Comparison of ENCODE assay signal across 3 cellular contexts in the genomic region with DNA sequence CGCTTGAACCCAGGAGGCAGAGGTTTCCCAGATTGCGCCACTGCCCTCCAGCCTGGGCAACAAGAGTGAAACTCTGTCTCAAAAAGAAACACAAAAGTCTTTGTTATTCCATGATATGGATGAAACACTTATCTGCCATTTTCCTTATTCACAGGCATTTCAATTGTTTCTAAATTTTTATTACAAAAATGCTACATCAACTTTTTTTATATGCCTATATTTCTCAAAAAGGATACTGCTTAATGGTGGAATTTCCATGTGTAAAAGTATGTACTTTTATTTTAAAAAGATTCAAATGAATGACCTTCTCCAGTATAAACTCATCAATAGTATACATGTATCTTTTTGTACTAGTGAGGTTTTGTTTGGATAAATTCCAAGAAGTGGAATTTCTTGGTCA.
TF ChIP-seq lines count a peak whose summit lies in the region.

No MANE protein-coding gene starts in this region.

TF ChIP-seq in A549, 52 proteins besides CTCF, POLR2A, EP300 and RAD21:
- TF ChIP-seq MAFK (IDR thresholded peaks at IDR 0.05; ENCODE audit: partially characterized antibody) (peak; percentile 16), HDAC2 (IDR thresholded peaks at IDR 0.05) (no peak)

TF ChIP-seq in IMR-90, 13 proteins besides CTCF, POLR2A, EP300 and RAD21:
- TF ChIP-seq RFX5 (IDR thresholded peaks at IDR 0.05; ENCODE audit: low read depth, low read length) (no peak), FOS (IDR thresholded peaks at IDR 0.05; ENCODE audit: low read depth, low read length) (no peak), CHD1 (IDR thresholded peaks at IDR 0.05; ENCODE audit: low read depth, low read length) (no peak), MAZ (IDR thresholded peaks at IDR 0.05; ENCODE audit: borderline replicate concordance, low read depth, low read length) (no peak), BHLHE40 (IDR thresholded peaks at IDR 0.05; ENCODE audit: low read depth, low read length) (no peak)

TF ChIP-seq in K562, 482 proteins besides CTCF, POLR2A, EP300 and RAD21:
- no peak for TF ChIP-seq WHSC1 (IDR thresholded peaks at IDR 0.05; ENCODE audit: low read length)
- TF ChIP-seq PTBP1 (IDR thresholded peaks at IDR 0.05; ENCODE audit: low read depth, low read length), result no peak
- TF ChIP-seq C11orf30 (IDR thresholded peaks at IDR 0.05; ENCODE audit: low read depth), result peak; percentile 51; the same call in 1 of the 2 replicates
- 0 out of 2 replicates have a peak, but pooled peaks have one; percentile 21 for TF ChIP-seq MAFG (tag; conservative IDR thresholded peaks at IDR 0.05)
- TF ChIP-seq NFIC (IDR thresholded peaks at IDR 0.05), result 0 out of 2 replicates have a peak, but pooled peaks have one; percentile 8
- TF ChIP-seq, protein P1, sequence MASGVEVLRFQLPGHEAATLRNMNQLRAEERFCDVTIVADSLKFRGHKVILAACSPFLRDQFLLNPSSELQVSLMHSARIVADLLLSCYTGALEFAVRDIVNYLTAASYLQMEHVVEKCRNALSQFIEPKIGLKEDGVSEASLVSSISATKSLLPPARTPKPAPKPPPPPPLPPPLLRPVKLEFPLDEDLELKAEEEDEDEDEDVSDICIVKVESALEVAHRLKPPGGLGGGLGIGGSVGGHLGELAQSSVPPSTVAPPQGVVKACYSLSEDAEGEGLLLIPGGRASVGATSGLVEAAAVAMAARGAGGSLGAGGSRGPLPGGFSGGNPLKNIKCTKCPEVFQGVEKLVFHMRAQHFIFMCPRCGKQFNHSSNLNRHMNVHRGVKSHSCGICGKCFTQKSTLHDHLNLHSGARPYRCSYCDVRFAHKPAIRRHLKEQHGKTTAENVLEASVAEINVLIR (CRISPR knock-in tag; IDR thresholded peaks at IDR 0.05), result no peak
- no peak for TF ChIP-seq NR3C1 (CRISPR knock-in tag; IDR thresholded peaks at IDR 0.05)
- no peak for TF ChIP-seq L3MBTL2 (IDR thresholded peaks at IDR 0.05)
- TF ChIP-seq CBX8 (IDR thresholded peaks at IDR 0.05; ENCODE audit: borderline replicate concordance, extremely low read depth, low read depth, low read length, poor library complexity, severe bottlenecking), result no peak
- peak; percentile 76 for TF ChIP-seq ZNF316 (IDR thresholded peaks at IDR 0.05)
- no peak for TF ChIP-seq MLLT1 (IDR thresholded peaks at IDR 0.05)
- no peak for TF ChIP-seq ZNF695 (CRISPR knock-in tag; IDR thresholded peaks at IDR 0.05)
- no peak for TF ChIP-seq CREBBP (IDR thresholded peaks at IDR 0.05; ENCODE audit: low read depth, low read length)
- TF ChIP-seq GABPB2 (CRISPR knock-in tag; conservative IDR thresholded peaks at IDR 0.05), result no peak
